Comparison of ENCODE assay signal across 24 cellular contexts in the genomic region with DNA sequence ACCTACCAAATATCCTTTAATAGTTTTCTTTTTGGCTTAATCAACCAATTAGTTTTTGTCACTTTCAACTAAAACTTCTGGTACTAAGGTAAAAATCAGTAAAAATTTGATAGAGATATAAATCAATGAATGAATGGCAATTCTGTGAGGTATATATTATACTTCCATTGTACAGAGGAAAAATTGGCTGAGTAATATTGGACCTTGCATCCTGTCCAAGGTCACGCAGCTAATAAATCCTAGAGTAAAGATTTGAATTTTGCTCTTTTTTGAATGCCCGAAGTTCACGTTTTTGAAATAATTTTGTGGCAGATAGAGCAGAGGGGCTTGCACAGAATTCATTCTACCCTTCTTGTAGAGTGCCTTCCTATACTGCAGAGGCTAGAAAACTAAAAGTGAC.
"Had no signal": no experiment of that assay in that cellular context is flagged by ENCODE, and none has a peak within 500 bp of the region (broad histone marks: within the 10 kb centered on the region; RNA-seq: fewer than 3 reads in every experiment).

No MANE protein-coding gene starts in this region.

- H3K4me3 Mint-ChIP-seq: activated naive CD4-positive, alpha-beta T cell treated with anti-CD3 and anti-CD28 coated beads, Interleukin-2, amount 10 ng/mL, durations not matched to agents 7 days and 5 days; activated naive CD8-positive, alpha-beta T cell treated with anti-CD3 and anti-CD28 coated beads for 36 hours; activated T-cell treated with anti-CD3 and anti-CD28 coated beads, Interleukin-2, amount 50 U/mL, for 72 hours; T-helper 17 cell; WTC11 had no signal

- H3K36me3 ChIP-seq: MG63 had no signal

- H3K4me1 Mint-ChIP-seq: activated naive CD8-positive, alpha-beta T cell treated with anti-CD3 and anti-CD28 coated beads for 36 hours; WTC11 had no signal

- ATAC-seq: T-helper 17 cell, WTC11 had no signal

- H3K27ac ChIP-seq: KMS-11, PC-9 had no signal

- H3K27ac Mint-ChIP-seq: activated naive CD4-positive, alpha-beta T cell treated with anti-CD3 and anti-CD28 coated beads, Interleukin-2, amount 10 ng/mL, durations not matched to agents 7 days and 5 days; activated naive CD8-positive, alpha-beta T cell treated with anti-CD3 and anti-CD28 coated beads for 36 hours; activated T-cell treated with anti-CD3 and anti-CD28 coated beads, Interleukin-2, amount 50 U/mL, for 72 hours; activated T-helper 2 cell treated with anti-CD3 and anti-CD28 coated beads, Interferon-gamma antibody, Interleukin-2, Interleukin-4, amounts not matched to agents 10 μg/mL and 5 μg/mL and 100 μg/mL, durations not matched to agents 14 hours and 24 hours and 36 hours; T-helper 17 cell; WTC11 had no signal

- H3K4me3 ChIP-seq: MG63, PC-9 had no signal

- H2AFZ ChIP-seq: PC-9 had no signal

- H3K27me3 Mint-ChIP-seq: activated naive CD4-positive, alpha-beta T cell treated with anti-CD3 and anti-CD28 coated beads, Interleukin-2, amount 10 ng/mL, durations not matched to agents 7 days and 5 days; activated naive CD8-positive, alpha-beta T cell treated with anti-CD3 and anti-CD28 coated beads for 36 hours; T-helper 17 cell had no signal

- H3K27me3 ChIP-seq: MG63 had no signal

- DNase-seq: activated CD4-positive, alpha-beta T cell treated with anti-CD3 and anti-CD28 coated beads for 48 hours; activated CD4-positive, alpha-beta T cell treated with anti-CD3 and anti-CD28 coated beads, Interleukin-2, amount 50 U/mL, for 48 hours; activated CD4-positive, CD25-positive, alpha-beta regulatory T cell treated with anti-CD3 and anti-CD28 coated beads, Interleukin-2, amount 50 U/mL, for 72 hours; activated CD8-positive, alpha-beta memory T cell treated with anti-CD3 and anti-CD28 coated beads, Interleukin-2, amount 50 U/mL, for 4 hours; activated gamma-delta T cell treated with Interleukin-2 at 50 U/mL for 16 hours; activated naive CD4-positive, alpha-beta T cell treated with anti-CD3 and anti-CD28 coated beads, Interleukin-2, amount 10 ng/mL, durations not matched to agents 7 days and 5 days; activated naive CD8-positive, alpha-beta T cell treated with anti-CD3 and anti-CD28 coated beads for 36 hours; activated T-cell treated with anti-CD3 and anti-CD28 coated beads, Interleukin-2, amount 50 U/mL, for 72 hours; anterior cingulate cortex; MG63; NCI-H1092 treated with DMSO at 0.1 percent for 48 hours; NCI-H1417 treated with DMSO at 0.1 percent for 48 hours; NCI-H1694; NCI-H2029 treated with DMSO at 0.1 percent for 48 hours; NCI-H345; NCI-H510A; NCI-H69; SHP77 treated with DMSO at 0.1 percent for 48 hours; T-helper 17 cell; T-helper 9 cell had no signal

- H3K4me2 ChIP-seq: KMS-11, PC-9 had no signal

- H3K36me3 Mint-ChIP-seq: activated naive CD4-positive, alpha-beta T cell treated with anti-CD3 and anti-CD28 coated beads, Interleukin-2, amount 10 ng/mL, durations not matched to agents 7 days and 5 days; WTC11 had no signal

- H3K9ac ChIP-seq: KMS-11 had no signal
